9 cellular contexts compared by ENCODE assay signal in the genomic region with DNA sequence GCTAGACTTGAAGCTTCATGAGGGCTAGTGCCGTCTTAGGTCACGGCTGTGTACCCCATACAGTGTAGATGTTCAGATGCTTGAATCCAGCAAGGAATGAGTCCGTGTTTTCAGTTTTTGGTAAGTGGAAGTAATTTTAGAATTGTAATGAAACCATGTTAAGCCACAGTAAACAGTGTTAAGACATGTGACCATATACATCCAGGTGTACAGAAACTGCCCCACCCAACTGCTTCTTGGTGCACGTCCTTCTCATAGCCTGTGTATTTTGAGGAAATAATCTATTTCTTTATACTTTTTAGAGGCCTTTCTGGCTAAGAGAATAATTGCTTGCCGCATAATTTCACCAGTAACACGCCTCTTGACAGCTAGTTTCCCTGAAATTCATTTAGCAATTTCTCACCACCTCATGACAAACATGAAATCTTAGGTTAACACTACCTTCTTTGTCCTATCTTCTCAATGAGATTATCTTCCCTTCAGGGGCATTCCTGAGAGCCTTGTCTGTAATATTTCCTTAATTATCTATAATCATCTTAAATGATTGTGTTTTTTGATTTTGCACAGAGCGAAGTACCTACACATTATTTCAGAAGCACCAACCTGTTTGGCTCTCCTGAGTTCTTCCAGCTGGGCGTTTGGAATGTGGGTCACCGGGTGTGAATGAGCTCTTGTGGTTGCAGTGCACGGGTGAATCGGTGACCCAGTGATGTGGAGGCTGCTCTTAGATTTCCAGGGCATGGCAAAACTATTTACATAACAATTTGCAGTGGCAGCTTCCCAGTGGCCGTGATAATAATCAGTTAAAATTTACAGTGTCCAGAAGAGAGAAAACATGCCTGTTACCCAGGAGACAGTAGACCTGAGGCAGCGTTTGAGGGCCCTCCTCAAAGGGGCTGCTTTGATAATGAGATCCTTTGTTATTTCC.
A peak's percentile ranks its signal among the peaks of the same experiment; 100 is the strongest.
DNase-seq lines count a peak whose midpoint lies in the region; ATAC-seq and TF ChIP-seq lines count a peak whose summit lies in the region.
"Had no signal": no experiment of that assay in that cellular context is flagged by ENCODE, and none has a peak within 500 bp of the region (broad histone marks: within the 10 kb centered on the region; RNA-seq: fewer than 3 reads in every experiment).

No MANE protein-coding gene starts in this region.

- in situ Hi-C loops in ACHN (cut with HindIII; ENCODE audit: low pct_ligation_motif_present, low pct_unique_long_range_greater_than_20kb, low sequenced_read_pairs): no loop called here

- ATAC-seq in GM21529 (IDR thresholded peaks at IDR 0.05; ENCODE audit: unreplicated experiment) (peak; percentile 75), RWPE2 (ENCODE audit: low read depth) (no peak), GM18907 (IDR thresholded peaks at IDR 0.05; ENCODE audit: unreplicated experiment) (no peak)

- no peak for TF ChIP-seq CTCF in RWPE2 (IDR thresholded peaks at IDR 0.05; ENCODE audit: poor library complexity, severe bottlenecking)

- no peaks in the 10 kb centered on the region for H3K27me3 ChIP-seq in RWPE2 (ENCODE audit: insufficient read depth, poor library complexity, severe bottlenecking)
- H3K27me3 ChIP-seq: Peyer's patch had no signal

- no peaks in the 10 kb centered on the region for H3K9me3 ChIP-seq in RWPE2 (ENCODE audit: severe bottlenecking)
- H3K9me3 ChIP-seq: Peyer's patch had no signal

- peak overlapping the region; percentile 77 for H3K27ac ChIP-seq in RWPE2 (ENCODE audit: poor library complexity, severe bottlenecking)

- H3K4me1 ChIP-seq in RWPE2 (ENCODE audit: insufficient read depth, poor library complexity, severe bottlenecking): peaks cover 40% of the 10 kb centered on the region

- peaks cover 77% of the 10 kb centered on the region for H3K36me3 ChIP-seq in RWPE2 (ENCODE audit: low read depth)

- DNase-seq in ACHN: peak; percentile 57
- no peak for DNase-seq in RWPE2 (ENCODE audit: low spot score)
- DNase-seq in kidney tubule cell (ENCODE audit: low spot score): peak; percentile 77
- no peak for DNase-seq in D341Med (ENCODE audit: low spot score)
- no peak for DNase-seq in C1 segment of cervical spinal cord (lab: John Stamatoyannopoulos, UW)
- DNase-seq in erythroblast (lab: John Stamatoyannopoulos, UW): no peak

- H3K4me3 ChIP-seq in RWPE2 (ENCODE audit: severe bottlenecking): no peak overlapping the region
- H3K4me3 ChIP-seq: Peyer's patch had no signal

- no peak for TF ChIP-seq POLR2A in erythroblast (IDR thresholded peaks at IDR 0.05; ENCODE audit: low read length)

Comparison
In these comparisons a context has a peak if more than half of its experiments do, and no peak if none do; other contexts are left out.
1. DNase-seq: peak in ACHN (single experiment) and kidney tubule cell (single experiment); none in RWPE2 (single experiment), D341Med (single experiment), C1 segment of cervical spinal cord (0 of 14) and erythroblast (0 of 2).